17 cellular contexts compared by ENCODE assay signal in the genomic region with DNA sequence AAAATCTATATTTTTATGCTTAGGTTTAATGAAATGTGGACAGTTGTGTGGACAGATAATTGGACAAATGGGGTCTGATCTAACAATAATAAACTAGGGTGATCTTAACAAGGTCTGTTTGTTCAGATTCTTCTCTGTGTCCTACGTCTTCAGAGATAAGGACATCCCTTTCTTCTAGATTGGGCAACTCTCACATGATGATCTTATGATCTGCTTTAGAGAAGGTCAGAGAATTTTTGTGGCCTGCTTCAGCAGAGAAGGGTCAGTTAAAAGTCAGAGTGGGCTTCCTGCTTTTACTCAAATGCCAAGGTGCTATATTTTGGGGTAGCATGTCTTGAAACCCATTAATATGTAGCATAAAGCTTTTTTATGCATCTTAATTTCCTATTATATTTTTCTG.
A peak's percentile ranks its signal among the peaks of the same experiment; 100 is the strongest.
DNase-seq lines count a peak whose midpoint lies in the region; ATAC-seq and TF ChIP-seq lines count a peak whose summit lies in the region.
"Had no signal": no experiment of that assay in that cellular context is flagged by ENCODE, and none has a peak within 500 bp of the region (broad histone marks: within the 10 kb centered on the region; RNA-seq: fewer than 3 reads in every experiment).

No MANE protein-coding gene starts in this region.

- H3K27me3 ChIP-seq in osteoblast (ENCODE audit: insufficient read depth, low read length) = no peaks in the 10 kb centered on the region
- H3K27me3 ChIP-seq: BLaER1 treated with 17β-estradiol and CSF1 and Interleukin-3, amounts not matched to agents 10 nM and 100 nM had no signal

- intact Hi-C loops in activated T-helper 2 cell treated with anti-CD3 and anti-CD28 coated beads, Interferon-gamma antibody, Interleukin-2, Interleukin-4, amounts not matched to agents 10 μg/mL and 5 μg/mL and 100 μg/mL, durations not matched to agents 14 hours and 24 hours and 36 hours (cut with micrococcal nuclease) = no loop called here

- H2AFZ ChIP-seq in osteoblast (ENCODE audit: low read length) = peak overlapping the region; percentile 34

- H3K4me2 ChIP-seq in osteoblast (ENCODE audit: insufficient read depth, low read length) = no peak overlapping the region
- H3K4me2 ChIP-seq: BLaER1 treated with 17β-estradiol and CSF1 and Interleukin-3, amounts not matched to agents 10 nM and 100 nM had no signal

- no peaks in the 10 kb centered on the region for H3K36me3 ChIP-seq in osteoblast (ENCODE audit: insufficient read depth, low read length)
- H3K36me3 ChIP-seq: BLaER1 treated with 17β-estradiol and CSF1 and Interleukin-3, amounts not matched to agents 10 nM and 100 nM had no signal

- no peaks in the 10 kb centered on the region for H3K36me3 Mint-ChIP-seq in activated T-helper 2 cell treated with anti-CD3 and anti-CD28 coated beads, Interferon-gamma antibody, Interleukin-2, Interleukin-4, amounts not matched to agents 10 μg/mL and 5 μg/mL and 100 μg/mL, durations not matched to agents 14 hours and 24 hours and 36 hours (ENCODE audit: low read depth)
- H3K36me3 Mint-ChIP-seq: CD8-positive, alpha-beta T cell had no signal

- no peak overlapping the region for H3K27ac ChIP-seq in osteoblast (ENCODE audit: low read depth, low read length)
- H3K27ac ChIP-seq: BLaER1 treated with 17β-estradiol and CSF1 and Interleukin-3, amounts not matched to agents 10 nM and 100 nM; C4-2B had no signal

- no peak overlapping the region for H3K4me3 ChIP-seq in osteoblast (ENCODE audit: insufficient read depth, low read length)
- H3K4me3 ChIP-seq: BLaER1 treated with 17β-estradiol and CSF1 and Interleukin-3, amounts not matched to agents 10 nM and 100 nM had no signal

- DNase-seq in SK-MEL-5 (ENCODE audit: low read depth, low spot score) (peak; percentile 92), foreskin melanocyte (peak; percentile 93), osteoblast (ENCODE audit: insufficient read length, low spot score, missing footprints) (no peak), AML-193 (lab: John Stamatoyannopoulos, UW) (no peak)
- no peak for DNase-seq in activated T-helper 2 cell treated with anti-CD3 and anti-CD28 coated beads, Interferon-gamma antibody, Interleukin-2, Interleukin-4, amounts not matched to agents 10 μg/mL and 5 μg/mL and 100 μg/mL, durations not matched to agents 14 hours and 24 hours and 36 hours (ENCODE audit: low spot score)
- DNase-seq: 8988T; ACHN; Caco-2; Calu3; CD4-positive, alpha-beta T cell; CD8-positive, alpha-beta T cell; DMS79 treated with DMSO at 0.1 percent for 48 hours; GF-D8 had no signal

- in situ Hi-C loops in SK-MEL-5 (cut with HindIII; ENCODE audit: low pct_unique_long_range_greater_than_20kb, low sequenced_read_pairs) = no loop called here

- peaks cover 8% of the 10 kb centered on the region for H3K9me3 ChIP-seq in osteoblast (ENCODE audit: low read depth, low read length)
- H3K9me3 ChIP-seq: Caco-2 had no signal

- no peak for TF ChIP-seq CTCF in osteoblast (IDR thresholded peaks at IDR 0.05; ENCODE audit: extremely low read depth, low read depth, low read length)

- H3K4me1 Mint-ChIP-seq in activated T-helper 2 cell treated with anti-CD3 and anti-CD28 coated beads, Interferon-gamma antibody, Interleukin-2, Interleukin-4, amounts not matched to agents 10 μg/mL and 5 μg/mL and 100 μg/mL, durations not matched to agents 14 hours and 24 hours and 36 hours (ENCODE audit: low read depth) = no peaks in the 10 kb centered on the region
- H3K4me1 Mint-ChIP-seq: B cell had no signal

- H3K4me1 ChIP-seq in osteoblast (ENCODE audit: insufficient read depth, low read length) = peaks cover 7% of the 10 kb centered on the region
- H3K4me1 ChIP-seq: BLaER1 treated with 17β-estradiol and CSF1 and Interleukin-3, amounts not matched to agents 10 nM and 100 nM; Caco-2 had no signal

- ATAC-seq in HG03469 (IDR thresholded peaks at IDR 0.05; ENCODE audit: unreplicated experiment) = no peak
- ATAC-seq: CD8-positive, alpha-beta T cell had no signal

- no peaks in the 10 kb centered on the region for H3K9me3 Mint-ChIP-seq in activated T-helper 2 cell treated with anti-CD3 and anti-CD28 coated beads, Interferon-gamma antibody, Interleukin-2, Interleukin-4, amounts not matched to agents 10 μg/mL and 5 μg/mL and 100 μg/mL, durations not matched to agents 14 hours and 24 hours and 36 hours
- H3K9me3 Mint-ChIP-seq: CD4-positive, alpha-beta T cell had no signal

- no peaks in the 10 kb centered on the region for H4K20me1 ChIP-seq in osteoblast (ENCODE audit: insufficient read depth, low read length)
- H4K20me1 ChIP-seq: BLaER1 treated with 17β-estradiol and CSF1 and Interleukin-3, amounts not matched to agents 10 nM and 100 nM had no signal

- H3K27ac Mint-ChIP-seq in activated T-helper 2 cell treated with anti-CD3 and anti-CD28 coated beads, Interferon-gamma antibody, Interleukin-2, Interleukin-4, amounts not matched to agents 10 μg/mL and 5 μg/mL and 100 μg/mL, durations not matched to agents 14 hours and 24 hours and 36 hours = no peak overlapping the region
- H3K27ac Mint-ChIP-seq: B cell; CD4-positive, alpha-beta T cell; CD8-positive, alpha-beta T cell had no signal

- H3K4me3 Mint-ChIP-seq in activated T-helper 2 cell treated with anti-CD3 and anti-CD28 coated beads, Interferon-gamma antibody, Interleukin-2, Interleukin-4, amounts not matched to agents 10 μg/mL and 5 μg/mL and 100 μg/mL, durations not matched to agents 14 hours and 24 hours and 36 hours (ENCODE audit: low read depth) = no peak overlapping the region
- H3K4me3 Mint-ChIP-seq: B cell; CD4-positive, alpha-beta T cell; CD8-positive, alpha-beta T cell had no signal

- no peaks in the 10 kb centered on the region for H3K79me2 ChIP-seq in osteoblast (ENCODE audit: insufficient read depth, low read length)

- H3K27me3 Mint-ChIP-seq in activated T-helper 2 cell treated with anti-CD3 and anti-CD28 coated beads, Interferon-gamma antibody, Interleukin-2, Interleukin-4, amounts not matched to agents 10 μg/mL and 5 μg/mL and 100 μg/mL, durations not matched to agents 14 hours and 24 hours and 36 hours (ENCODE audit: low read depth) = no peaks in the 10 kb centered on the region

Comparison
In these comparisons a context has a peak if more than half of its experiments do, and no peak if none do; other contexts are left out.
1. DNase-seq: peak in SK-MEL-5 (single experiment) and foreskin melanocyte (single experiment); none in osteoblast (single experiment), activated T-helper 2 cell treated with anti-CD3 and anti-CD28 coated beads, Interferon-gamma antibody, Interleukin-2, Interleukin-4, amounts not matched to agents 10 μg/mL and 5 μg/mL and 100 μg/mL, durations not matched to agents 14 hours and 24 hours and 36 hours (single experiment) and AML-193 (0 of 2).